13 cellular contexts compared by ENCODE assay signal in the genomic region with DNA sequence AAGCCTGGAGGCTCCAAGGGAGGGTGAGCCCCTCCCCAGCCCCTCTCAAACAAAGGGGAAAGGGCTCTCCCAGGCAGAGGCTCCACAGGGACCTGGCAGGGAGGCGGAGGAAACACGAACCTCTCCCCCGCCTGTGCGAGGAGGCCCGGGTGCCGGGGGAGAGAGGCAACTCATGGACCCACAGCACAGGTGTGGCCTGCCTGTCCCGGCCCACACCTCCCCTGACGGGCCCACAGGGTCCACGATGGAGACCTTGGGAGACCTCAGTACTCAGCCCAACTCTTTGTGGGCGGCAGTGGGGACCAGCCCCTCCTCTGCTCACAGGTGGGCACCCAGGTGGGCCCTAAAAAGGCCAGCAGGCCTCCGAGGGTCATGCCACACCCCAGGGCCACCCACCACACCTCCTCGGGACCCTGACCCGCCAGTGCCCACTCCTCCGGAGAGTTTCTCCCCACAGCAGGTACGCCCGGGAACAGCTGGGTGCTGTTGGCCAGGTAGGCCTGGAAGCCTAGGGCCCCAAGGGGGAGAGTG. TPM values are rescaled to one million over a fixed set of nuclear protein-coding genes. Genes with fewer than 3 reads are reported as not detected.
DNase-seq lines count a peak whose midpoint lies in the region; ATAC-seq and TF ChIP-seq lines count a peak whose summit lies in the region.
"Had no signal": no experiment of that assay in that cellular context is flagged by ENCODE, and none has a peak within 500 bp of the region (broad histone marks: within the 10 kb centered on the region; RNA-seq: fewer than 3 reads in every experiment).

No MANE protein-coding gene starts in this region.

- TF ChIP-seq CTCF in RWPE1 (conservative IDR thresholded peaks at IDR 0.05; ENCODE audit: low read depth) (no peak), upper lobe of left lung (IDR thresholded peaks at IDR 0.05) (no peak)

- POLR2A ChIA-PET in RWPE1 (lab: Yijun Ruan, JAX; ENCODE audit: low non-redundant PET), result no interaction called here

- H3K4me1 ChIP-seq in esophagus (ENCODE audit: control insufficient read depth in 2 of 2, insufficient read depth in 2 of 2, low read length in 1 of 2), result peaks cover 32 to 80% of the 10 kb centered on the region in 2 donors
- H3K4me1 ChIP-seq in mucosa of rectum (ENCODE audit: control insufficient read depth in 2 of 2, insufficient read depth in 2 of 2, low read length in 2 of 2), result peaks cover 13 to 30% of the 10 kb centered on the region in 2 donors
- H3K4me1 ChIP-seq in upper lobe of left lung, result peaks cover 57 to 80% (median 74%) of the 10 kb centered on the region in 4 donors

- CTCF ChIA-PET in RWPE1 (lab: Yijun Ruan, JAX), result interaction anchor here (0.7 to 5.1 kb wide), 4 partner anchors 9 to 28 kb away, joined by 3 to 45 read pairs (median 8); no protein-coding TSS in a partner anchor

- 42 to 53% methylated on average over 16 of the region's 16 CpGs for WGBS in esophagus, 2 donors
- 77 to 78% methylated on average over 5 to 16 of the region's 16 CpGs for WGBS in upper lobe of left lung, 2 donors

- no peak overlapping the region for H3K9ac ChIP-seq in mucosa of rectum (ENCODE audit: low read depth in 1 of 2, low read length in 2 of 2)

- ATAC-seq in upper lobe of left lung (ENCODE audit: low FRiP score in 2 of 2) (no peak), GM18858 (IDR thresholded peaks at IDR 0.05; ENCODE audit: unreplicated experiment) (no peak)
- ATAC-seq: activated CD4-positive, alpha-beta T cell treated with anti-CD3 and anti-CD28 coated beads for 36 hours had no signal

- H3K4me3 ChIP-seq in esophagus (ENCODE audit: low read depth in 1 of 2, low read length in 2 of 2) (no peak overlapping the region), mucosa of rectum (ENCODE audit: low read length in 2 of 2) (no peak overlapping the region), upper lobe of left lung (no peak overlapping the region)

- H3K27me3 ChIP-seq in esophagus (ENCODE audit: control insufficient read depth in 1 of 2, insufficient read depth in 2 of 2, low read length in 2 of 2), result no peaks in the 10 kb centered on the region
- no peaks in the 10 kb centered on the region for H3K27me3 ChIP-seq in mucosa of rectum (ENCODE audit: control insufficient read depth in 2 of 2, insufficient read depth in 2 of 2, low read length in 2 of 2)
- H3K27me3 ChIP-seq in upper lobe of left lung, result no peaks in the 10 kb centered on the region

- peak overlapping the region; percentile 100 for H3K27ac ChIP-seq in RWPE1
- H3K27ac ChIP-seq in esophagus (ENCODE audit: low read depth in 2 of 2, low read length in 1 of 2), result peak overlapping the region; percentile 75 to 86
- peak overlapping the region; percentile 47 to 68 for H3K27ac ChIP-seq in mucosa of rectum (ENCODE audit: low read depth in 2 of 2, low read length in 2 of 2)
- H3K27ac ChIP-seq in upper lobe of left lung, result peak overlapping the region; percentile 91 to 98 (median 94)

- no peak for TF ChIP-seq EP300 in upper lobe of left lung (IDR thresholded peaks at IDR 0.05)

- no peak for TF ChIP-seq POLR2A in upper lobe of left lung (IDR thresholded peaks at IDR 0.05)

- H3K36me3 ChIP-seq in esophagus (ENCODE audit: control insufficient read depth in 2 of 2, insufficient read depth in 2 of 2, low read length in 1 of 2) (peaks cover 2 to 15% of the 10 kb centered on the region in 2 donors), mucosa of rectum (ENCODE audit: control insufficient read depth in 2 of 2, insufficient read depth in 2 of 2, low read length in 2 of 2) (no peaks in the 10 kb centered on the region), upper lobe of left lung (peaks cover 4 to 54% (median 24%) of the 10 kb centered on the region in 4 donors)

- H3K9me3 ChIP-seq in esophagus (ENCODE audit: control insufficient read depth in 2 of 2, insufficient read depth in 1 of 2, low read depth in 1 of 2, low read length in 1 of 2) (peaks cover 0 to 2% of the 10 kb centered on the region in 2 donors), mucosa of rectum (ENCODE audit: control insufficient read depth in 2 of 2, low read length in 2 of 2) (no peaks in the 10 kb centered on the region), upper lobe of left lung (no peaks in the 10 kb centered on the region)

- no peak for DNase-seq in RWPE1 (ENCODE audit: low spot score)
- DNase-seq in upper lobe of left lung, result peak in 1 of 2 donors; percentile 70
- no peak for DNase-seq in T-helper 9 cell
- no peak for DNase-seq in NCI-H187 (lab: John Stamatoyannopoulos, UW)
- DNase-seq: activated CD4-positive, alpha-beta T cell treated with anti-CD3 and anti-CD28 coated beads for 36 hours; activated effector memory CD4-positive, alpha-beta T cell treated with anti-CD3 and anti-CD28 coated beads, Interleukin-2, amount 50 U/mL, for 16 hours; DMS153; effector CD8-positive, alpha-beta T cell; KG1; NCI-H2227 treated with DMSO at 0.1 percent for 48 hours had no signal

RNA-seq across cellular contexts. Expression of a gene that starts 12.2 kb away (rescaled TPM):
- polyA plus RNA-seq in esophagus, result 100 to 1,000 TPM in 1 of 2 donors, 10 to 100 TPM in 1; 79.9 to 329 TPM
- total RNA-seq in upper lobe of left lung, result 1,000 to 10,000 TPM in 1 of 6 donors, 100 to 1,000 TPM in 5; 176 to 1,019 (median 307) TPM

RNA-seq across cellular contexts. Expression of a gene that starts 32.0 kb away (rescaled TPM):
- 1,000 to 10,000 TPM; 4,370 to 5,155 TPM for polyA plus RNA-seq in esophagus
- total RNA-seq in upper lobe of left lung, result 1,000 to 10,000 TPM in 3 of 6 donors, 100 to 1,000 TPM in 2, 10 to 100 TPM in 1; 94.6 to 1,381 (median 998) TPM

RNA-seq across cellular contexts. Expression of a gene that starts 52.1 kb away (rescaled TPM):
- polyA plus RNA-seq in esophagus, result 100 to 1,000 TPM in 1 of 2 donors, 10 to 100 TPM in 1; 84.9 to 117 TPM
- total RNA-seq in upper lobe of left lung, result 100 to 1,000 TPM in 2 of 6 donors, 10 to 100 TPM in 4; 57.6 to 158 (median 91.6) TPM

RNA-seq across cellular contexts. Expression of a gene that starts 52.2 kb away (rescaled TPM):
- 1 to 10 TPM; 1.6 to 2.4 TPM for polyA plus RNA-seq in esophagus
- 1 to 10 TPM; 2.2 to 5.2 (median 4.0) TPM for total RNA-seq in upper lobe of left lung
